Comparison of ENCODE assay signal across 26 cellular contexts in genomic region chr3:52787672-52788625, GRCh38. TPM values are rescaled to one million over a fixed set of nuclear protein-coding genes. Genes with fewer than 3 reads are reported as not detected.
DNase-seq lines count a peak whose midpoint lies in the region; ATAC-seq, FAIRE-seq and TF ChIP-seq lines count a peak whose summit lies in the region.
"Had no signal": no experiment of that assay in that cellular context is flagged by ENCODE, and none has a peak within 500 bp of the region (broad histone marks: within the 10 kb centered on the region; RNA-seq: fewer than 3 reads in every experiment).

No MANE protein-coding gene starts in this region.

- no peak for TF ChIP-seq CTCF in heart left ventricle (IDR thresholded peaks at IDR 0.05)
- peak; percentile 23 for TF ChIP-seq CTCF in endodermal cell (conservative IDR thresholded peaks at IDR 0.05)
- TF ChIP-seq CTCF in HepG2 (CRISPR knock-in tag; IDR thresholded peaks at IDR 0.05) = peak; percentile 19; the same call in 1 of the 2 replicates
- TF ChIP-seq CTCF in spleen (IDR thresholded peaks at IDR 0.05 in 8 of 11, conservative IDR thresholded peaks at IDR 0.05 in 3 of 11) = no peak
- TF ChIP-seq CTCF in omental fat pad (IDR thresholded peaks at IDR 0.05) = no peak

- in situ Hi-C loops in HepG2 (cut with HindIII; ENCODE audit: extremely low pct_ligation_motif_present, low pct_unique_long_range_greater_than_20kb) = no loop called here

- H3K4me3 ChIP-seq in heart left ventricle = no peak overlapping the region
- H3K4me3 ChIP-seq in endodermal cell (ENCODE audit: low read length) = no peak overlapping the region
- H3K4me3 ChIP-seq in HepG2 (replicated peaks in 1 of 3; ENCODE audit: insufficient read depth in 1 of 3, low read depth in 2 of 3, low read length in 3 of 3) = peak overlapping the region; percentile 31 to 60 (median 31)
- peak overlapping the region in 1 of 8 donors; percentile 28 for H3K4me3 ChIP-seq in spleen
- H3K4me3 ChIP-seq: GM23338, K562, transverse colon had no signal

- no peaks in the 10 kb centered on the region for H4K20me1 ChIP-seq in HepG2 (ENCODE audit: insufficient read depth, low read length)

- no peaks in the 10 kb centered on the region for H3K79me2 ChIP-seq in HepG2 (ENCODE audit: insufficient read depth, low read length)

- 64 to 71% (median 65%) methylated on average over 17 of the region's 17 CpGs for WGBS in heart left ventricle, 4 donors
- 85 to 96% methylated on average over 10 to 17 of the region's 17 CpGs for WGBS in endodermal cell (ENCODE audit: insufficient coverage in 1 of 2, insufficient read length in 1 of 2), 2 experiments
- 24% methylated on average over 15 of the region's 17 CpGs for WGBS in HepG2 (ENCODE audit: low lambda C conversion rate)
- 65 to 81% (median 75%) methylated on average over 16 to 17 of the region's 17 CpGs for WGBS in spleen, 5 donors

- no peaks in the 10 kb centered on the region for H3K9me3 Mint-ChIP-seq in endodermal cell
- H3K9me3 Mint-ChIP-seq: activated naive CD4-positive, alpha-beta T cell treated with anti-CD3 and anti-CD28 coated beads, Interleukin-2, amount 10 ng/mL, durations not matched to agents 7 days and 5 days; CD4-positive, CD25-positive, alpha-beta regulatory T cell; dendritic cell treated with granulocyte-macrophage colony-stimulating factor and Interleukin-4, amounts not matched to agents 40 ng/mL and 50 ng/mL, for 4 days; GM23338; memory B cell; nephron progenitor cell had no signal

- peaks cover under 1% of the 10 kb centered on the region for H3K27me3 Mint-ChIP-seq in endodermal cell (ENCODE audit: insufficient read depth)
- H3K27me3 Mint-ChIP-seq: CD4-positive, CD25-positive, alpha-beta regulatory T cell had no signal

- DNase-seq in heart left ventricle (peak in 3 of 5 donors; percentile 22 to 32 (median 24)), cardiac septum (ENCODE audit: low spot score) (no peak), endodermal cell (no peak), HepG2 (ENCODE audit: low spot score) (peak; percentile 23), spleen (peak; percentile 72), omental fat pad (ENCODE audit: low spot score) (no peak)
- DNase-seq: activated CD4-positive, alpha-beta T cell treated with anti-CD3 and anti-CD28 coated beads, Interleukin-2, amount 50 U/mL, for 1 hour; activated naive CD4-positive, alpha-beta T cell treated with anti-CD3 and anti-CD28 coated beads, Interleukin-2, amount 10 ng/mL, durations not matched to agents 7 days and 5 days; activated T-cell treated with anti-CD3 and anti-CD28 coated beads, Interleukin-2, amount 50 U/mL, for 1 hour; CD4-positive, CD25-positive, alpha-beta regulatory T cell; DMS79; NCI-H2029; NCI-H446 treated with DMSO at 0.1 percent for 48 hours; nephron progenitor cell; stimulated activated naive CD4-positive, alpha-beta T cell treated with Interleukin-2 at 50 U/mL for 16 hours; transverse colon had no signal

- no TSS peak for BruUV-seq in HepG2 (replicated peaks; lab: Mats Ljungman, UMichigan)

- ATAC-seq in heart left ventricle (peak in 1 of 4 donors; percentile 23), HepG2 (peak; percentile 68), GM19452 (IDR thresholded peaks at IDR 0.05; ENCODE audit: unreplicated experiment) (no peak), GM21381 (IDR thresholded peaks at IDR 0.05; ENCODE audit: unreplicated experiment) (no peak), omental fat pad (ENCODE audit: low FRiP score) (no peak)
- ATAC-seq: GM23338, K562 had no signal

- no peaks in the 10 kb centered on the region for H3K27me3 ChIP-seq in heart left ventricle
- no peaks in the 10 kb centered on the region for H3K27me3 ChIP-seq in endodermal cell (ENCODE audit: control insufficient read depth, insufficient read depth, low read length, poor library complexity, severe bottlenecking)
- H3K27me3 ChIP-seq in HepG2 (ENCODE audit: control insufficient read depth in 1 of 2, insufficient read depth in 2 of 2, low read length in 2 of 2) = no peaks in the 10 kb centered on the region
- H3K27me3 ChIP-seq in spleen (replicated peaks in 1 of 7) = no peaks in the 10 kb centered on the region
- H3K27me3 ChIP-seq: transverse colon had no signal

- TF ChIP-seq EP300 in HepG2 (IDR thresholded peaks at IDR 0.05; ENCODE audit: low read depth in 2 of 2, low read length in 2 of 2) (no peak), HepG2 (CRISPR knock-in tag; IDR thresholded peaks at IDR 0.05; ENCODE audit: borderline replicate concordance) (no peak)

- TF ChIP-seq POLR2A in heart left ventricle (IDR thresholded peaks at IDR 0.05) (no peak), HepG2 (IDR thresholded peaks at IDR 0.05; ENCODE audit: insufficient read depth in 1 of 2, low read depth in 2 of 2, low read length in 2 of 2) (no peak), spleen (IDR thresholded peaks at IDR 0.05) (no peak)

- intact Hi-C loops in heart left ventricle (cut with DNase I) (no loop called here), cardiac septum (cut with DNase I) (no loop called here), HepG2 (cut with micrococcal nuclease; ENCODE audit: unreplicated experiment) (loop anchor here (1.0 to 2.0 kb wide), 2 partner anchors 13 to 17 kb away; partner anchors contain the start of gene NEK4), spleen (cut with DNase I; ENCODE audit: low total_unique reads) (no loop called here)

- H3K27ac ChIP-seq in heart left ventricle = no peak overlapping the region
- H3K27ac ChIP-seq in endodermal cell (ENCODE audit: low read depth, low read length) = no peak overlapping the region
- H3K27ac ChIP-seq in HepG2 (ENCODE audit: extremely low read length, insufficient read depth, low read length) = peak overlapping the region; percentile 20
- H3K27ac ChIP-seq in spleen = peak overlapping the region in 2 of 8 donors; percentile 21 to 52
- H3K27ac ChIP-seq: HL-60, transverse colon had no signal

- H3K4me1 Mint-ChIP-seq in endodermal cell = no peaks in the 10 kb centered on the region
- H3K4me1 Mint-ChIP-seq: activated naive CD4-positive, alpha-beta T cell treated with anti-CD3 and anti-CD28 coated beads, Interleukin-2, amount 10 ng/mL, durations not matched to agents 7 days and 5 days; CD4-positive, CD25-positive, alpha-beta regulatory T cell; GM23338; memory B cell had no signal

- POLR2A ChIA-PET in HepG2 (lab: Yijun Ruan, JAX) = interaction anchor here (0.6 to 18.4 kb wide), 7 partner anchors 8 to 146 kb away, joined by 3 to 466 read pairs (median 4); partner anchors contain the start of genes ITIH1, ITIH3 and NEK4

- H3K9ac ChIP-seq in endodermal cell (ENCODE audit: extremely low read depth, low read length, poor library complexity, severe bottlenecking) (no peak overlapping the region), HepG2 (ENCODE audit: insufficient read depth, low read depth, low read length) (peak overlapping the region; percentile 47)

- H3K36me3 Mint-ChIP-seq in endodermal cell (ENCODE audit: low read depth) = no peaks in the 10 kb centered on the region
- H3K36me3 Mint-ChIP-seq: activated naive CD4-positive, alpha-beta T cell treated with anti-CD3 and anti-CD28 coated beads, Interleukin-2, amount 10 ng/mL, durations not matched to agents 7 days and 5 days; CD4-positive, CD25-positive, alpha-beta regulatory T cell; memory B cell had no signal

- no peak overlapping the region for H2AFZ ChIP-seq in HepG2 (ENCODE audit: low read length)

- H3K4me1 ChIP-seq in heart left ventricle (no peaks in the 10 kb centered on the region), endodermal cell (ENCODE audit: control insufficient read depth, insufficient read depth, low read length) (no peaks in the 10 kb centered on the region), HepG2 (ENCODE audit: insufficient read depth, low read length) (peaks cover 96% of the 10 kb centered on the region), spleen (no peaks in the 10 kb centered on the region)
- H3K4me1 ChIP-seq: transverse colon had no signal

- H3K9me3 ChIP-seq in heart left ventricle (no peaks in the 10 kb centered on the region), endodermal cell (ENCODE audit: control insufficient read depth, low read length) (no peaks in the 10 kb centered on the region), HepG2 (ENCODE audit: low read length) (no peaks in the 10 kb centered on the region), spleen (no peaks in the 10 kb centered on the region)
- H3K9me3 ChIP-seq: transverse colon had no signal

- CTCF ChIA-PET in HepG2 (lab: Yijun Ruan, JAX; ENCODE audit: low intra/inter-chr PET ratio, low total read pairs) = no interaction called here

- TF ChIP-seq RAD21 in HepG2 (CRISPR knock-in tag; IDR thresholded peaks at IDR 0.05) = no peak

- H3K4me3 Mint-ChIP-seq in endodermal cell = no peak overlapping the region
- H3K4me3 Mint-ChIP-seq: activated naive CD4-positive, alpha-beta T cell treated with anti-CD3 and anti-CD28 coated beads, Interleukin-2, amount 10 ng/mL, durations not matched to agents 7 days and 5 days; CD4-positive, CD25-positive, alpha-beta regulatory T cell; dendritic cell treated with granulocyte-macrophage colony-stimulating factor and Interleukin-4, amounts not matched to agents 40 ng/mL and 50 ng/mL, for 4 days; GM23338; memory B cell; nephron progenitor cell had no signal

- peak; percentile 42 for FAIRE-seq in HepG2 (lab: Jason Lieb, UNC)
- FAIRE-seq: A204.1, K562, TTC549 had no signal

- H3K36me3 ChIP-seq in heart left ventricle (no peaks in the 10 kb centered on the region), endodermal cell (ENCODE audit: control insufficient read depth, insufficient read depth, low read length) (no peaks in the 10 kb centered on the region), HepG2 (replicated peaks in 1 of 2; ENCODE audit: control insufficient read depth in 1 of 2, insufficient read depth in 2 of 2, low read length in 2 of 2) (no peaks in the 10 kb centered on the region), spleen (no peaks in the 10 kb centered on the region)
- H3K36me3 ChIP-seq: transverse colon had no signal

- peak overlapping the region; percentile 83 for H3K4me2 ChIP-seq in HepG2 (ENCODE audit: low read depth, low read length)
- H3K4me2 ChIP-seq: GM23338 had no signal

- H3K27ac Mint-ChIP-seq in endodermal cell = no peak overlapping the region
- H3K27ac Mint-ChIP-seq: activated naive CD4-positive, alpha-beta T cell treated with anti-CD3 and anti-CD28 coated beads, Interleukin-2, amount 10 ng/mL, durations not matched to agents 7 days and 5 days; dendritic cell treated with granulocyte-macrophage colony-stimulating factor and Interleukin-4, amounts not matched to agents 40 ng/mL and 50 ng/mL, for 4 days; GM23338; memory B cell; nephron progenitor cell had no signal

RNA-seq across cellular contexts. Expression of gene ITIH3, which starts 6.6 kb away (rescaled TPM):
- total RNA-seq in heart left ventricle (1 to 10 TPM in 1 of 9 donors, under 1 TPM in 8; 0.13 to 1.6 (median 0.65) TPM), cardiac septum (0.78 TPM), endodermal cell (not detected), HepG2 (2016; rRNA removed; fragmentation: Illumina TruSeq; extraction: Trizol) (38.9 and 105 TPM in 2 replicates), spleen (10 to 100 TPM in 6 of 7 donors, 1 to 10 TPM in 1; 8.0 to 53.7 (median 17.6) TPM), omental fat pad (1 to 10 TPM in 3 of 4 donors, under 1 TPM in 1; 0.93 to 2.8 (median 1.9) TPM)
- polyA plus RNA-seq in heart left ventricle (under 1 TPM; 0.19 to 0.76 TPM), HepG2 (2011; rRNA removed) (632 and 1,233 TPM in 2 replicates), spleen (10 to 100 TPM; 12.4 to 44.4 (median 15.2) TPM)
- polyA plus RNA-seq in endodermal cell (2013, experiment 1 of 2) = 0.36 TPM
- 0.41 TPM for polyA plus RNA-seq in endodermal cell (2013, experiment 2 of 2)
- 10.8 and 12.0 TPM in 2 replicates for total RNA-seq in HepG2 (2016; cell fraction: cytosol; rRNA removed; fragmentation: Illumina TruSeq; extraction: Trizol; ENCODE audit: low read depth)
- 37.6 and 103 TPM in 2 replicates for total RNA-seq in HepG2 (2016; cell fraction: insoluble cytoplasmic fraction; rRNA removed; fragmentation: Illumina TruSeq; extraction: Trizol)
- total RNA-seq in HepG2 (2016; cell fraction: membrane; rRNA removed; fragmentation: Illumina TruSeq; extraction: Trizol) = 14.7 and 16.8 TPM in 2 replicates
- total RNA-seq in HepG2 (2016; cell fraction: nucleus; rRNA removed; fragmentation: Illumina TruSeq; extraction: Trizol) = 132 and 140 TPM in 2 replicates
- polyA plus RNA-seq in HepG2 (2011; cell fraction: cytosol; rRNA removed) = 347 and 666 TPM in 2 replicates
- polyA plus RNA-seq in HepG2 (2011; cell fraction: nucleus; rRNA removed) = 3,464 and 4,379 TPM in 2 replicates
- polyA plus RNA-seq in HepG2 (2012) = 718 and 962 TPM in 2 replicates
- 7.0 and 7.3 TPM in 2 replicates for polyA plus RNA-seq in HepG2 (2016; cell fraction: cytosol; fragmentation: Illumina TruSeq; extraction: Trizol; ENCODE audit: low read depth)
- 31.3 and 36.2 TPM in 2 replicates for polyA plus RNA-seq in HepG2 (2016; cell fraction: insoluble cytoplasmic fraction; fragmentation: Illumina TruSeq; extraction: Trizol; ENCODE audit: low read depth)
- 10.3 TPM in 2 replicates for polyA plus RNA-seq in HepG2 (2016; cell fraction: membrane; fragmentation: Illumina TruSeq; extraction: Trizol; ENCODE audit: low read depth)
- 273 and 284 TPM in 2 replicates for polyA plus RNA-seq in HepG2 (2016; cell fraction: nucleus; fragmentation: Illumina TruSeq; extraction: Trizol; ENCODE audit: insufficient read depth, low read depth)
- 0.26 and 415 TPM in 2 replicates for polyA minus RNA-seq in HepG2 (2011; rRNA and poly(A)+ RNA removed; ENCODE audit: low replicate concordance)
- 134 and 348 TPM in 2 replicates for polyA minus RNA-seq in HepG2 (2011; cell fraction: cytosol; rRNA and poly(A)+ RNA removed)
- polyA minus RNA-seq in HepG2 (2011; cell fraction: nucleus; rRNA and poly(A)+ RNA removed) = 662 and 1,024 TPM in 2 replicates
- total RNA-seq: CD4-positive, CD25-positive, alpha-beta regulatory T cell; glomerular endothelial cell; GM23338 had no signal
- polyA plus RNA-seq: GM23338, K562 had no signal

RNA-seq across cellular contexts. Expression of gene ITIH1, which starts 10.6 kb away (rescaled TPM):
- under 1 TPM in 2 of 9 donors, not detected in 7; 0.21 to 0.23 TPM for total RNA-seq in heart left ventricle
- under 1 TPM in 1 of 2 donors, not detected in 1; 0.04 TPM for polyA plus RNA-seq in heart left ventricle
- total RNA-seq in cardiac septum = 0.35 TPM
- total RNA-seq in endodermal cell = not detected
- not detected for polyA plus RNA-seq in endodermal cell (2013, experiment 1 of 2)
- not detected for polyA plus RNA-seq in endodermal cell (2013, experiment 2 of 2)
- total RNA-seq in HepG2 (2016; rRNA removed; fragmentation: Illumina TruSeq; extraction: Trizol) = 9.8 and 12.3 TPM in 2 replicates
- total RNA-seq in HepG2 (2016; cell fraction: cytosol; rRNA removed; fragmentation: Illumina TruSeq; extraction: Trizol; ENCODE audit: low read depth) = 7.6 and 10.0 TPM in 2 replicates
- 7.8 and 12.6 TPM in 2 replicates for total RNA-seq in HepG2 (2016; cell fraction: insoluble cytoplasmic fraction; rRNA removed; fragmentation: Illumina TruSeq; extraction: Trizol)
- total RNA-seq in HepG2 (2016; cell fraction: membrane; rRNA removed; fragmentation: Illumina TruSeq; extraction: Trizol) = 10.1 and 13.2 TPM in 2 replicates
- 10.1 and 14.4 TPM in 2 replicates for total RNA-seq in HepG2 (2016; cell fraction: nucleus; rRNA removed; fragmentation: Illumina TruSeq; extraction: Trizol)
- polyA plus RNA-seq in HepG2 (2011; rRNA removed) = 19.6 and 46.5 TPM in 2 replicates
- polyA plus RNA-seq in HepG2 (2011; cell fraction: cytosol; rRNA removed) = 19.0 and 27.6 TPM in 2 replicates
- polyA plus RNA-seq in HepG2 (2011; cell fraction: nucleus; rRNA removed) = 84.4 and 124 TPM in 2 replicates
- 39.9 and 42.6 TPM in 2 replicates for polyA plus RNA-seq in HepG2 (2012)
- polyA plus RNA-seq in HepG2 (2016; cell fraction: cytosol; fragmentation: Illumina TruSeq; extraction: Trizol; ENCODE audit: low read depth) = 8.5 and 8.8 TPM in 2 replicates
- polyA plus RNA-seq in HepG2 (2016; cell fraction: insoluble cytoplasmic fraction; fragmentation: Illumina TruSeq; extraction: Trizol; ENCODE audit: low read depth) = 9.1 and 10.1 TPM in 2 replicates
- 8.5 and 11.6 TPM in 2 replicates for polyA plus RNA-seq in HepG2 (2016; cell fraction: membrane; fragmentation: Illumina TruSeq; extraction: Trizol; ENCODE audit: low read depth)
- 21.9 and 26.1 TPM in 2 replicates for polyA plus RNA-seq in HepG2 (2016; cell fraction: nucleus; fragmentation: Illumina TruSeq; extraction: Trizol; ENCODE audit: insufficient read depth, low read depth)
- polyA minus RNA-seq in HepG2 (2011; rRNA and poly(A)+ RNA removed; ENCODE audit: low replicate concordance) = 17.9 TPM in 1 of 2 replicates, not detected in the other
- 5.0 and 10.8 TPM in 2 replicates for polyA minus RNA-seq in HepG2 (2011; cell fraction: cytosol; rRNA and poly(A)+ RNA removed)
- 9.7 and 16.8 TPM in 2 replicates for polyA minus RNA-seq in HepG2 (2011; cell fraction: nucleus; rRNA and poly(A)+ RNA removed)
- 1 to 10 TPM in 4 of 7 donors, under 1 TPM in 3; 0.65 to 4.0 (median 1.5) TPM for total RNA-seq in spleen
- 10 to 100 TPM in 1 of 3 donors, 1 to 10 TPM in 2; 4.4 to 11.4 (median 5.9) TPM for polyA plus RNA-seq in spleen
- total RNA-seq in omental fat pad = under 1 TPM in 1 of 4 donors, not detected in 3; 0.94 TPM
- total RNA-seq: CD4-positive, CD25-positive, alpha-beta regulatory T cell; glomerular endothelial cell; GM23338; transverse colon had no signal
- polyA plus RNA-seq: CD4-positive, CD25-positive, alpha-beta regulatory T cell; GM23338; K562 had no signal

RNA-seq across cellular contexts. Expression of gene NEK4, which starts 17.2 kb away (rescaled TPM):
- 10 to 100 TPM; 13.1 to 21.5 (median 15.2) TPM for total RNA-seq in heart left ventricle
- polyA plus RNA-seq in heart left ventricle = 10 to 100 TPM in 1 of 2 donors, 1 to 10 TPM in 1; 2.7 to 11.0 TPM
- total RNA-seq in cardiac septum = 17.1 TPM
- 10 to 100 TPM; 44.2 to 49.5 TPM for total RNA-seq in endodermal cell
- polyA plus RNA-seq in endodermal cell (2013, experiment 1 of 2) = 27.0 TPM
- polyA plus RNA-seq in endodermal cell (2013, experiment 2 of 2) = 24.0 TPM
- 38.0 and 38.5 TPM in 2 replicates for total RNA-seq in HepG2 (2016; rRNA removed; fragmentation: Illumina TruSeq; extraction: Trizol)
- total RNA-seq in HepG2 (2016; cell fraction: cytosol; rRNA removed; fragmentation: Illumina TruSeq; extraction: Trizol; ENCODE audit: low read depth) = 18.0 and 19.7 TPM in 2 replicates
- total RNA-seq in HepG2 (2016; cell fraction: insoluble cytoplasmic fraction; rRNA removed; fragmentation: Illumina TruSeq; extraction: Trizol) = 34.9 and 36.4 TPM in 2 replicates
- 51.1 and 53.4 TPM in 2 replicates for total RNA-seq in HepG2 (2016; cell fraction: membrane; rRNA removed; fragmentation: Illumina TruSeq; extraction: Trizol)
- 26.1 and 33.6 TPM in 2 replicates for total RNA-seq in HepG2 (2016; cell fraction: nucleus; rRNA removed; fragmentation: Illumina TruSeq; extraction: Trizol)
- polyA plus RNA-seq in HepG2 (2011; rRNA removed) = 16.5 and 16.7 TPM in 2 replicates
- 8.4 and 11.3 TPM in 2 replicates for polyA plus RNA-seq in HepG2 (2011; cell fraction: cytosol; rRNA removed)
- 13.6 and 17.2 TPM in 2 replicates for polyA plus RNA-seq in HepG2 (2011; cell fraction: nucleus; rRNA removed)
- polyA plus RNA-seq in HepG2 (2012) = 13.3 and 14.9 TPM in 2 replicates
- 8.7 and 9.1 TPM in 2 replicates for polyA plus RNA-seq in HepG2 (2016; cell fraction: cytosol; fragmentation: Illumina TruSeq; extraction: Trizol; ENCODE audit: low read depth)
- 27.2 and 31.1 TPM in 2 replicates for polyA plus RNA-seq in HepG2 (2016; cell fraction: insoluble cytoplasmic fraction; fragmentation: Illumina TruSeq; extraction: Trizol; ENCODE audit: low read depth)
- 22.7 and 22.9 TPM in 2 replicates for polyA plus RNA-seq in HepG2 (2016; cell fraction: membrane; fragmentation: Illumina TruSeq; extraction: Trizol; ENCODE audit: low read depth)
- 31.4 and 31.8 TPM in 2 replicates for polyA plus RNA-seq in HepG2 (2016; cell fraction: nucleus; fragmentation: Illumina TruSeq; extraction: Trizol; ENCODE audit: insufficient read depth, low read depth)
- polyA minus RNA-seq in HepG2 (2011; rRNA and poly(A)+ RNA removed; ENCODE audit: low replicate concordance) = 8.2 and 15.1 TPM in 2 replicates
- polyA minus RNA-seq in HepG2 (2011; cell fraction: cytosol; rRNA and poly(A)+ RNA removed) = 12.0 and 14.8 TPM in 2 replicates
- polyA minus RNA-seq in HepG2 (2011; cell fraction: nucleus; rRNA and poly(A)+ RNA removed) = 31.7 and 49.4 TPM in 2 replicates
- 10 to 100 TPM; 17.4 to 28.0 (median 26.3) TPM for total RNA-seq in spleen
- polyA plus RNA-seq in spleen = 1 to 10 TPM; 3.2 to 5.5 (median 4.9) TPM
- total RNA-seq in omental fat pad = 10 to 100 TPM; 16.8 to 22.0 (median 18.7) TPM

RNA-seq across cellular contexts. Expression of gene ITIH4, which starts 42.5 kb away (rescaled TPM):
- 10 to 100 TPM in 1 of 9 donors, 1 to 10 TPM in 8; 1.4 to 11.2 (median 4.3) TPM for total RNA-seq in heart left ventricle
- polyA plus RNA-seq in heart left ventricle = 1 to 10 TPM in 1 of 2 donors, under 1 TPM in 1; 0.76 to 4.1 TPM
- 3.2 TPM for total RNA-seq in cardiac septum
- total RNA-seq in endodermal cell = 1 to 10 TPM; 6.0 to 6.2 TPM
- polyA plus RNA-seq in endodermal cell (2013, experiment 1 of 2) = 4.1 TPM
- 4.8 TPM for polyA plus RNA-seq in endodermal cell (2013, experiment 2 of 2)
- total RNA-seq in HepG2 (2016; rRNA removed; fragmentation: Illumina TruSeq; extraction: Trizol) = 1.5 and 5.3 TPM in 2 replicates
- total RNA-seq in HepG2 (2016; cell fraction: cytosol; rRNA removed; fragmentation: Illumina TruSeq; extraction: Trizol; ENCODE audit: low read depth) = 1.1 and 1.6 TPM in 2 replicates
- 2.2 and 6.6 TPM in 2 replicates for total RNA-seq in HepG2 (2016; cell fraction: insoluble cytoplasmic fraction; rRNA removed; fragmentation: Illumina TruSeq; extraction: Trizol)
- total RNA-seq in HepG2 (2016; cell fraction: membrane; rRNA removed; fragmentation: Illumina TruSeq; extraction: Trizol) = 1.0 and 2.3 TPM in 2 replicates
- total RNA-seq in HepG2 (2016; cell fraction: nucleus; rRNA removed; fragmentation: Illumina TruSeq; extraction: Trizol) = 6.0 and 8.7 TPM in 2 replicates
- polyA plus RNA-seq in HepG2 (2011; rRNA removed) = 2.7 and 3.7 TPM in 2 replicates
- polyA plus RNA-seq in HepG2 (2011; cell fraction: cytosol; rRNA removed) = 1.1 and 1.6 TPM in 2 replicates
- polyA plus RNA-seq in HepG2 (2011; cell fraction: nucleus; rRNA removed) = 6.7 and 7.2 TPM in 2 replicates
- polyA plus RNA-seq in HepG2 (2012) = 0.95 TPM in 1 of 2 replicates, not detected in the other
- polyA plus RNA-seq in HepG2 (2016; cell fraction: cytosol; fragmentation: Illumina TruSeq; extraction: Trizol; ENCODE audit: low read depth) = 0.76 and 1.1 TPM in 2 replicates
- 1.3 and 1.6 TPM in 2 replicates for polyA plus RNA-seq in HepG2 (2016; cell fraction: insoluble cytoplasmic fraction; fragmentation: Illumina TruSeq; extraction: Trizol; ENCODE audit: low read depth)
- 1.2 and 1.4 TPM in 2 replicates for polyA plus RNA-seq in HepG2 (2016; cell fraction: membrane; fragmentation: Illumina TruSeq; extraction: Trizol; ENCODE audit: low read depth)
- 10.2 and 12.6 TPM in 2 replicates for polyA plus RNA-seq in HepG2 (2016; cell fraction: nucleus; fragmentation: Illumina TruSeq; extraction: Trizol; ENCODE audit: insufficient read depth, low read depth)
- 1.8 and 2.5 TPM in 2 replicates for polyA minus RNA-seq in HepG2 (2011; rRNA and poly(A)+ RNA removed; ENCODE audit: low replicate concordance)
- polyA minus RNA-seq in HepG2 (2011; cell fraction: cytosol; rRNA and poly(A)+ RNA removed) = 0.59 and 0.97 TPM in 2 replicates
- 0.64 and 2.5 TPM in 2 replicates for polyA minus RNA-seq in HepG2 (2011; cell fraction: nucleus; rRNA and poly(A)+ RNA removed)
- total RNA-seq in spleen = 10 to 100 TPM in 6 of 7 donors, 1 to 10 TPM in 1; 9.9 to 27.4 (median 20.1) TPM
- polyA plus RNA-seq in spleen = 10 to 100 TPM; 10.4 to 54.2 (median 30.3) TPM
- 10 to 100 TPM in 1 of 4 donors, 1 to 10 TPM in 3; 1.2 to 18.8 (median 3.6) TPM for total RNA-seq in omental fat pad

RNA-seq across cellular contexts. Expression of gene MUSTN1, which starts 46.9 kb away (rescaled TPM):
- total RNA-seq in heart left ventricle (100 to 1,000 TPM in 2 of 9 donors, 10 to 100 TPM in 7; 13.5 to 207 (median 32.4) TPM), cardiac septum (15.9 TPM), endodermal cell (1 to 10 TPM; 3.2 to 4.2 TPM), HepG2 (2016; rRNA removed; fragmentation: Illumina TruSeq; extraction: Trizol) (1.3 and 1.4 TPM in 2 replicates), spleen (1 to 10 TPM in 5 of 7 donors, not detected in 2; 2.5 to 6.8 (median 3.4) TPM), omental fat pad (10 to 100 TPM in 1 of 4 donors, 1 to 10 TPM in 3; 2.8 to 34.7 (median 6.4) TPM)
- polyA plus RNA-seq in heart left ventricle (100 to 1,000 TPM in 1 of 2 donors, 10 to 100 TPM in 1; 31.0 to 183 TPM), HepG2 (2011; rRNA removed) (0.60 and 0.84 TPM in 2 replicates), spleen (10 to 100 TPM; 10.0 to 17.8 (median 16.1) TPM)
- 22.5 TPM for polyA plus RNA-seq in endodermal cell (2013, experiment 1 of 2)
- polyA plus RNA-seq in endodermal cell (2013, experiment 2 of 2) = 20.6 TPM
- 1.1 TPM in 1 of 2 replicates, not detected in the other for total RNA-seq in HepG2 (2016; cell fraction: cytosol; rRNA removed; fragmentation: Illumina TruSeq; extraction: Trizol; ENCODE audit: low read depth)
- 1.8 and 2.0 TPM in 2 replicates for total RNA-seq in HepG2 (2016; cell fraction: insoluble cytoplasmic fraction; rRNA removed; fragmentation: Illumina TruSeq; extraction: Trizol)
- 0.62 and 1.3 TPM in 2 replicates for total RNA-seq in HepG2 (2016; cell fraction: membrane; rRNA removed; fragmentation: Illumina TruSeq; extraction: Trizol)
- total RNA-seq in HepG2 (2016; cell fraction: nucleus; rRNA removed; fragmentation: Illumina TruSeq; extraction: Trizol) = 1.5 and 1.8 TPM in 2 replicates
- polyA plus RNA-seq in HepG2 (2011; cell fraction: cytosol; rRNA removed) = 0.46 and 0.76 TPM in 2 replicates
- polyA plus RNA-seq in HepG2 (2011; cell fraction: nucleus; rRNA removed) = 8.5 TPM in 2 replicates
- 0.59 and 1.6 TPM in 2 replicates for polyA plus RNA-seq in HepG2 (2012)
- polyA plus RNA-seq in HepG2 (2016; cell fraction: cytosol; fragmentation: Illumina TruSeq; extraction: Trizol; ENCODE audit: low read depth) = 0.95 and 1.2 TPM in 2 replicates
- 1.7 and 2.2 TPM in 2 replicates for polyA plus RNA-seq in HepG2 (2016; cell fraction: insoluble cytoplasmic fraction; fragmentation: Illumina TruSeq; extraction: Trizol; ENCODE audit: low read depth)
- 0.33 and 0.93 TPM in 2 replicates for polyA plus RNA-seq in HepG2 (2016; cell fraction: membrane; fragmentation: Illumina TruSeq; extraction: Trizol; ENCODE audit: low read depth)
- 4.6 and 6.7 TPM in 2 replicates for polyA plus RNA-seq in HepG2 (2016; cell fraction: nucleus; fragmentation: Illumina TruSeq; extraction: Trizol; ENCODE audit: insufficient read depth, low read depth)
- polyA minus RNA-seq in HepG2 (2011; rRNA and poly(A)+ RNA removed; ENCODE audit: low replicate concordance) = 0.54 TPM in 1 of 2 replicates, not detected in the other
- polyA minus RNA-seq in HepG2 (2011; cell fraction: cytosol; rRNA and poly(A)+ RNA removed) = not detected in 2 replicates
- polyA minus RNA-seq in HepG2 (2011; cell fraction: nucleus; rRNA and poly(A)+ RNA removed) = not detected in 2 replicates

Comparison
In these comparisons a context has a peak if more than half of its experiments do, and no peak if none do; other contexts are left out.
1. DNase-seq: peak in heart left ventricle (3 of 5), HepG2 (single experiment) and spleen (single experiment); none in cardiac septum (single experiment), endodermal cell (single experiment) and omental fat pad (single experiment).
2. H3K4me3 ChIP-seq: peak in HepG2 (3 of 3); none in heart left ventricle (0 of 12) and endodermal cell (single experiment).
3. CTCF ChIP-seq: peak in endodermal cell (single experiment) and HepG2 (single experiment); none in heart left ventricle (0 of 12), spleen (0 of 11) and omental fat pad (0 of 3).